Comparison of ENCODE assay signal across 8 cellular contexts in the genomic region with DNA sequence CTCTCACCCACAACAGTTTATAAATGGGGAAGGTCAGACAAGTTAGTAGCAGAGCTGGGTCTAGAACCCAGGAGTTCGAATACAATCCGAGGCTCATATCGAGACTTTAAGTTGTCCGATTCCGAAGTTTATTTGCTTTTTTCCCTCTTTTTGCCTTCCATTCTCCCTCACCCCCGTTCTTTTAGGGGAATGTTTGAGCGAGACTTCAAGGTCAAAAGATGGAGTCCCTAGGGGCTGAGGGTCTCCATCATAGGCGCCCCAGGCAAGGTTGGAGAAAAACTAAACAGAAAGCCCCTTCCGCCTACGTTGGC. TPM values are rescaled to one million over a fixed set of nuclear protein-coding genes. Genes with fewer than 3 reads are reported as not detected.
A peak's percentile ranks its signal among the peaks of the same experiment; 100 is the strongest.
DNase-seq lines count a peak whose midpoint lies in the region; ATAC-seq, FAIRE-seq and TF ChIP-seq lines count a peak whose summit lies in the region.

No MANE protein-coding gene starts in this region.

- H3K27me3 ChIP-seq in ACC112 (ENCODE audit: insufficient read depth, low read length), result no peaks in the 10 kb centered on the region
- no peaks in the 10 kb centered on the region for H3K27me3 ChIP-seq in colonic mucosa

- H3K4me3 Mint-ChIP-seq in naive B cell, result peak overlapping the region; percentile 88 to 100 (median 98)

- H3K9me3 Mint-ChIP-seq in naive B cell, result no peaks in the 10 kb centered on the region

- H3K4me3 ChIP-seq in ACC112 (ENCODE audit: low read depth, low read length) (peak overlapping the region; percentile 96), colonic mucosa (peak overlapping the region; percentile 54)
- H3K4me3 ChIP-seq in Jurkat, Clone E6-1 (ENCODE audit: low read length), result peak overlapping the region; percentile 90

- no peak for DNase-seq in Jurkat, Clone E6-1 (ENCODE audit: low read depth, low spot score)
- no peak for DNase-seq in colonic mucosa
- DNase-seq in naive B cell, result peak; percentile 21
- DNase-seq in SKM-1 (lab: John Stamatoyannopoulos, UW; ENCODE audit: unreplicated experiment), result no peak
- no peak for DNase-seq in effector CD4-positive, alpha-beta T cell
- DNase-seq in GM19239 (ENCODE audit: insufficient read length, low spot score), result no peak

- H3K36me3 ChIP-seq in ACC112 (ENCODE audit: insufficient read depth, low read length) (no peaks in the 10 kb centered on the region), colonic mucosa (no peaks in the 10 kb centered on the region)

- H3K9ac ChIP-seq in colonic mucosa (ENCODE audit: low read depth in 2 of 2, low read length in 2 of 2), result peak overlapping the region; percentile 67 to 95

- no peaks in the 10 kb centered on the region for H3K9me3 ChIP-seq in colonic mucosa

- TF ChIP-seq CTCF in colonic mucosa (IDR thresholded peaks at IDR 0.05), result no peak

- H3K27ac ChIP-seq in ACC112 (ENCODE audit: low read depth, low read length) (peak overlapping the region; percentile 97), colonic mucosa (peak overlapping the region; percentile 97)

- peaks cover 72% of the 10 kb centered on the region for H3K79me2 ChIP-seq in ACC112 (ENCODE audit: control insufficient read depth, insufficient read depth, low read length, unreplicated experiment)

- peaks cover 48 to 73% (median 68%) of the 10 kb centered on the region in 3 donors for H3K4me1 Mint-ChIP-seq in naive B cell

- H3K4me1 ChIP-seq in ACC112 (ENCODE audit: control insufficient read depth, insufficient read depth, low read length, unreplicated experiment) (peaks cover 31% of the 10 kb centered on the region), colonic mucosa (peaks cover 3% of the 10 kb centered on the region)

- ATAC-seq in naive B cell (ENCODE audit: low read depth in 2 of 2), result no peak
- ATAC-seq in HG03457 (IDR thresholded peaks at IDR 0.05; ENCODE audit: unreplicated experiment), result no peak

- peak overlapping the region; percentile 16 for H2AFZ ChIP-seq in ACC112 (ENCODE audit: low read length, unreplicated experiment)

- no peaks in the 10 kb centered on the region for H3K27me3 Mint-ChIP-seq in naive B cell

- H3K27ac Mint-ChIP-seq in naive B cell, result peak overlapping the region; percentile 7 to 99 (median 72)

- FAIRE-seq in GM19239 (lab: Jason Lieb, UNC), result no peak

- H3K36me3 Mint-ChIP-seq in naive B cell, result peaks cover 0 to 5% of the 10 kb centered on the region in 2 donors

- intact Hi-C loops in colonic mucosa (cut with DNase I), result loop anchor here (10.0 kb wide), 1 partner anchor 1497 kb away; no protein-coding TSS in a partner anchor

RNA-seq across cellular contexts. Expression of a gene that starts 7.2 kb away (rescaled TPM):
- polyA plus RNA-seq in Jurkat, Clone E6-1 (2012; ENCODE audit: insufficient read depth, insufficient read length), result 0.97 TPM
- total RNA-seq in colonic mucosa, result 10 to 100 TPM in 1 of 2 donors, 1 to 10 TPM in 1; 8.8 to 30.2 TPM
- polyA plus RNA-seq in naive B cell (ENCODE audit: low read depth in 6 of 6), result 10 to 100 TPM; 20.7 to 39.3 (median 31.9) TPM

RNA-seq across cellular contexts. Expression of a gene that starts 35.7 kb away (rescaled TPM):
- not detected for polyA plus RNA-seq in Jurkat, Clone E6-1 (2012; ENCODE audit: insufficient read depth, insufficient read length)
- total RNA-seq in colonic mucosa, result not detected
- not detected for polyA plus RNA-seq in naive B cell (ENCODE audit: low read depth in 6 of 6)
